In genomic region chr18:58676270-58676669, GRCh38 we compare ENCODE assay signal across 26 cellular contexts. TPM values are rescaled to one million over a fixed set of nuclear protein-coding genes. Genes with fewer than 3 reads are reported as not detected.
DNase-seq lines count a peak whose midpoint lies in the region; ATAC-seq, FAIRE-seq and TF ChIP-seq lines count a peak whose summit lies in the region.
"Had no signal": no experiment of that assay in that cellular context is flagged by ENCODE, and none has a peak within 500 bp of the region (broad histone marks: within the 10 kb centered on the region; RNA-seq: fewer than 3 reads in every experiment).

No MANE protein-coding gene starts in this region.

- no peak overlapping the region for H3K9ac ChIP-seq in GM12878 (ENCODE audit: control insufficient read depth, insufficient read depth, low read length)

- no peak for TF ChIP-seq RAD21 in GM12878 (IDR thresholded peaks at IDR 0.05; ENCODE audit: insufficient read depth, low read depth, low read length)

- peaks cover 0 to 4% of the 10 kb centered on the region in 2 experiments; a peak in 2 of 4 replicates for H3K36me3 ChIP-seq in GM12878 (ENCODE audit: control insufficient read depth in 2 of 2, insufficient read depth in 2 of 2, low read length in 1 of 2)
- H3K36me3 ChIP-seq: tibial artery had no signal

- H2AFZ ChIP-seq in GM12878 (ENCODE audit: control insufficient read depth, low read depth, low read length): no peak overlapping the region
- H2AFZ ChIP-seq: hepatocyte had no signal

- ATAC-seq in stimulated activated naive CD8-positive, alpha-beta T cell treated with anti-CD3 and anti-CD28 coated beads, Interleukin-15, Interleukin-2, amounts not matched to agents 100 U/mL and 50 U/mL, for 24 hours: no peak
- ATAC-seq in GM12878 (peak; percentile 27), HG02973 (IDR thresholded peaks at IDR 0.05; ENCODE audit: unreplicated experiment) (no peak)
- ATAC-seq in stimulated activated naive CD8-positive, alpha-beta T cell treated with anti-CD3 and anti-CD28 coated beads, Interleukin-15, amount 100 ng/mL, for 72 hours: no peak
- ATAC-seq: gastroesophageal sphincter, left colon, Panc1, psoas muscle had no signal

- POLR2A ChIA-PET in GM12878 (lab: Charles Lee): no interaction called here

- no peak for DNase-seq in T-helper 1 cell
- no peak for DNase-seq in stimulated activated naive CD8-positive, alpha-beta T cell treated with anti-CD3 and anti-CD28 coated beads, Interleukin-15, Interleukin-2, amounts not matched to agents 100 U/mL and 50 U/mL, for 24 hours
- no peak for DNase-seq in GM12878 (ENCODE audit: low read depth, low spot score)
- no peak for DNase-seq in stimulated activated naive CD8-positive, alpha-beta T cell treated with anti-CD3 and anti-CD28 coated beads, Interleukin-15, amount 100 ng/mL, for 72 hours
- DNase-seq in SHP77 treated with DMSO at 0.1 percent for 48 hours (lab: John Stamatoyannopoulos, UW): no peak
- DNase-seq: activated CD4-positive, CD25-positive, alpha-beta regulatory T cell treated with anti-CD3 and anti-CD28 coated beads, Interleukin-2, amount 50 U/mL, for 72 hours; cerebellar nuclear complex; DMS153; H7; left colon; mammary epithelial cell; NCI-H1105; NCI-H187 treated with DMSO at 0.1 percent for 48 hours; NCI-H226; nucleus accumbens; psoas muscle; SHP77; tibial artery had no signal

- 100% methylated on average over 1 of the region's 1 CpG for WGBS in GM12878 (ENCODE audit: insufficient coverage, insufficient replicate concordance, low lambda C conversion rate, missing lambda C conversion rate)

- TF ChIP-seq EP300 in GM12878 (IDR thresholded peaks at IDR 0.05; ENCODE audit: borderline replicate concordance in 1 of 2, control insufficient read depth in 1 of 2, low read depth in 2 of 2, low read length in 2 of 2): no peak

- peaks cover 31% of the 10 kb centered on the region for H3K36me3 Mint-ChIP-seq in T-helper 1 cell treated with Interleukin-12 subunit alpha and Interleukin-12 subunit beta and Interleukin-4 antibody, amounts not matched to agents 30 μg/mL and 1 μg/mL, for 36 hours (ENCODE audit: low read depth)
- peaks cover 47% of the 10 kb centered on the region for H3K36me3 Mint-ChIP-seq in stimulated activated naive CD8-positive, alpha-beta T cell treated with anti-CD3 and anti-CD28 coated beads, Interleukin-15, Interleukin-2, amounts not matched to agents 100 ng/mL and 50 ng/mL, for 24 hours (ENCODE audit: low read depth)

- H3K4me1 ChIP-seq in GM12878 (ENCODE audit: control insufficient read depth, insufficient read depth, low read length): peaks cover 3% of the 10 kb centered on the region; the same call in 1 of the 2 replicates

- in situ Hi-C loops in GM12878 (cut with MboI): no loop called here

- no peak overlapping the region for H3K27ac Mint-ChIP-seq in T-helper 1 cell treated with Interleukin-12 subunit alpha and Interleukin-12 subunit beta and Interleukin-4 antibody, amounts not matched to agents 30 μg/mL and 1 μg/mL, for 36 hours
- peak overlapping the region; percentile 53 for H3K27ac Mint-ChIP-seq in stimulated activated naive CD8-positive, alpha-beta T cell treated with anti-CD3 and anti-CD28 coated beads, Interleukin-15, Interleukin-2, amounts not matched to agents 100 ng/mL and 50 ng/mL, for 24 hours
- peak overlapping the region in 1 of 2 donors; percentile 23 for H3K27ac Mint-ChIP-seq in stimulated activated naive CD8-positive, alpha-beta T cell treated with anti-CD3 and anti-CD28 coated beads, Interleukin-15, amount 100 ng/mL, for 72 hours
- H3K27ac Mint-ChIP-seq: activated T-helper 2 cell treated with anti-CD3 and anti-CD28 coated beads, Interferon-gamma antibody, Interleukin-2, Interleukin-4, amounts not matched to agents 10 μg/mL and 5 μg/mL and 100 μg/mL, durations not matched to agents 14 hours and 24 hours and 36 hours; brain had no signal

- TF ChIP-seq POLR2A in GM12878 (IDR thresholded peaks at IDR 0.05; ENCODE audit: low read depth, low read length): no peak

- SMC1A ChIA-PET in GM12878 (lab: Charles Lee; ENCODE audit: uncharacterized antibody, unreplicated experiment): interaction anchor here (0.8 to 4.7 kb wide), 9 partner anchors 9 to 144 kb away, joined by 3 to 29 read pairs (median 3); no protein-coding TSS in a partner anchor

- no peak for TF ChIP-seq CTCF in GM12878 (IDR thresholded peaks at IDR 0.05 in 2 of 3, conservative IDR thresholded peaks at IDR 0.05 in 1 of 3; ENCODE audit: control insufficient read depth in 2 of 3, extremely low read depth in 1 of 3, insufficient read depth in 1 of 3, low read depth in 3 of 3, low read length in 3 of 3)

- FAIRE-seq in GM12878 (lab: Jason Lieb, UNC): peak; percentile 56

- no peaks in the 10 kb centered on the region for H3K9me3 Mint-ChIP-seq in T-helper 1 cell treated with Interleukin-12 subunit alpha and Interleukin-12 subunit beta and Interleukin-4 antibody, amounts not matched to agents 30 μg/mL and 1 μg/mL, for 36 hours
- H3K9me3 Mint-ChIP-seq in stimulated activated naive CD8-positive, alpha-beta T cell treated with anti-CD3 and anti-CD28 coated beads, Interleukin-15, Interleukin-2, amounts not matched to agents 100 ng/mL and 50 ng/mL, for 24 hours: no peaks in the 10 kb centered on the region
- no peaks in the 10 kb centered on the region for H3K9me3 Mint-ChIP-seq in stimulated activated naive CD8-positive, alpha-beta T cell treated with anti-CD3 and anti-CD28 coated beads, Interleukin-15, amount 100 ng/mL, for 72 hours
- H3K9me3 Mint-ChIP-seq: activated T-helper 2 cell treated with anti-CD3 and anti-CD28 coated beads, Interferon-gamma antibody, Interleukin-2, Interleukin-4, amounts not matched to agents 10 μg/mL and 5 μg/mL and 100 μg/mL, durations not matched to agents 14 hours and 24 hours and 36 hours; brain had no signal

- no peaks in the 10 kb centered on the region for H3K27me3 Mint-ChIP-seq in T-helper 1 cell treated with Interleukin-12 subunit alpha and Interleukin-12 subunit beta and Interleukin-4 antibody, amounts not matched to agents 30 μg/mL and 1 μg/mL, for 36 hours (ENCODE audit: low read depth)
- H3K27me3 Mint-ChIP-seq in stimulated activated naive CD8-positive, alpha-beta T cell treated with anti-CD3 and anti-CD28 coated beads, Interleukin-15, Interleukin-2, amounts not matched to agents 100 ng/mL and 50 ng/mL, for 24 hours: no peaks in the 10 kb centered on the region
- H3K27me3 Mint-ChIP-seq in stimulated activated naive CD8-positive, alpha-beta T cell treated with anti-CD3 and anti-CD28 coated beads, Interleukin-15, amount 100 ng/mL, for 72 hours: no peaks in the 10 kb centered on the region

- H3K4me3 ChIP-seq in GM12878: peak overlapping the region; percentile 95
- H3K4me3 ChIP-seq: gastroesophageal sphincter, hepatocyte, psoas muscle, tibial artery had no signal

- H3K27ac ChIP-seq in GM12878 (ENCODE audit: control insufficient read depth, insufficient read depth): no peak overlapping the region
- H3K27ac ChIP-seq: gastroesophageal sphincter, hepatocyte, psoas muscle, tibial artery had no signal

- RAD21 ChIA-PET in GM12878 (lab: Charles Lee; ENCODE audit: unreplicated experiment): interaction anchor here (0.6 to 8.6 kb wide), 5 partner anchors 9 to 142 kb away, joined by 3 to 74 read pairs (median 5); no protein-coding TSS in a partner anchor

- peaks cover 97% of the 10 kb centered on the region for H3K79me2 ChIP-seq in GM12878 (ENCODE audit: control insufficient read depth, insufficient read depth, low read length)

- H3K4me1 Mint-ChIP-seq in T-helper 1 cell treated with Interleukin-12 subunit alpha and Interleukin-12 subunit beta and Interleukin-4 antibody, amounts not matched to agents 30 μg/mL and 1 μg/mL, for 36 hours (ENCODE audit: low read depth): peaks cover 48% of the 10 kb centered on the region
- H3K4me1 Mint-ChIP-seq in stimulated activated naive CD8-positive, alpha-beta T cell treated with anti-CD3 and anti-CD28 coated beads, Interleukin-15, Interleukin-2, amounts not matched to agents 100 ng/mL and 50 ng/mL, for 24 hours (ENCODE audit: low read depth): peaks cover 73% of the 10 kb centered on the region
- H3K4me1 Mint-ChIP-seq in stimulated activated naive CD8-positive, alpha-beta T cell treated with anti-CD3 and anti-CD28 coated beads, Interleukin-15, amount 100 ng/mL, for 72 hours: peaks cover 77% of the 10 kb centered on the region

- no peaks in the 10 kb centered on the region for H3K9me3 ChIP-seq in GM12878 (replicated peaks; ENCODE audit: control insufficient read depth, insufficient read depth, low read length)
- H3K9me3 ChIP-seq: gastroesophageal sphincter, psoas muscle, tibial artery had no signal

- CTCF ChIA-PET in GM12878 (lab: Yijun Ruan, JAX): interaction anchor here (1.1 to 3.1 kb wide), 3 partner anchors 17 to 135 kb away, joined by 3 to 17 read pairs (median 13); no protein-coding TSS in a partner anchor

- H3K27me3 ChIP-seq in GM12878 (replicated peaks in 1 of 2; ENCODE audit: control insufficient read depth in 2 of 2, insufficient read depth in 2 of 2, low read length in 1 of 2): no peaks in the 10 kb centered on the region
- H3K27me3 ChIP-seq: gastroesophageal sphincter, hepatocyte, tibial artery had no signal

- H4K20me1 ChIP-seq in GM12878 (ENCODE audit: control insufficient read depth, insufficient read depth): no peaks in the 10 kb centered on the region; the same call in 1 of the 2 replicates

- no TSS peak for BruUV-seq in GM12878 (replicated peaks; lab: Mats Ljungman, UMichigan)

- H3K4me3 Mint-ChIP-seq in T-helper 1 cell treated with Interleukin-12 subunit alpha and Interleukin-12 subunit beta and Interleukin-4 antibody, amounts not matched to agents 30 μg/mL and 1 μg/mL, for 36 hours: peak overlapping the region; percentile 0
- peak overlapping the region; percentile 18 for H3K4me3 Mint-ChIP-seq in stimulated activated naive CD8-positive, alpha-beta T cell treated with anti-CD3 and anti-CD28 coated beads, Interleukin-15, Interleukin-2, amounts not matched to agents 100 ng/mL and 50 ng/mL, for 24 hours
- H3K4me3 Mint-ChIP-seq in stimulated activated naive CD8-positive, alpha-beta T cell treated with anti-CD3 and anti-CD28 coated beads, Interleukin-15, amount 100 ng/mL, for 72 hours: peak overlapping the region; percentile 25 to 66

- intact Hi-C loops in GM12878 (cut with micrococcal nuclease; ENCODE audit: unreplicated experiment): no loop called here

- H3K4me2 ChIP-seq in GM12878 (ENCODE audit: control insufficient read depth, insufficient read depth): peak overlapping the region; percentile 49
- H3K4me2 ChIP-seq: hepatocyte had no signal

RNA-seq across cellular contexts. Expression of gene MALT1, which starts 5.0 kb away (rescaled TPM):
- total RNA-seq in GM12878 (2013; cell fraction: nucleolus; rRNA removed): 326 and 345 TPM in 2 replicates
- total RNA-seq in GM12878 (2014; rRNA removed) (61.5 and 79.2 TPM in 2 replicates), GM12878 (2014; rRNA removed; fragmentation: Illumina TruSeq; extraction: Trizol) (65.8 and 71.2 TPM in 2 replicates), GM12878 (2021) (49.8 and 50.6 TPM in 2 replicates)
- 19.6 TPM for polyA plus RNA-seq in GM12878 (2011; ENCODE audit: low read depth)
- polyA plus RNA-seq in GM12878 (2011; rRNA removed) (126 and 179 TPM in 2 replicates), GM12878 (2014; fragmentation: Illumina TruSeq; extraction: Trizol) (54.2 and 67.3 TPM in 2 replicates), GM12878 (2014; fragmentation: Nextera tagmentation; extraction: Ambion mirVana) (10 to 100 TPM; 17.6 to 32.5 TPM), GM12878 (2014; rRNA removed) (33.9 and 40.3 TPM in 2 replicates), GM12878 (2016; fragmentation: Nextera tagmentation; extraction: Ambion mirVana) (10 to 100 TPM; 32.5 to 37.2 TPM)
- polyA plus RNA-seq in GM12878 (2011; cell fraction: cytosol; rRNA removed): 40.3 and 53.0 TPM in 2 replicates
- polyA plus RNA-seq in GM12878 (2011; cell fraction: nucleus; rRNA removed): 145 and 211 TPM in 2 replicates
- 25.7 and 45.2 TPM in 2 replicates for polyA plus RNA-seq in GM12878 (2012)
- 83.9 and 129 TPM in 2 replicates for polyA minus RNA-seq in GM12878 (2011; rRNA and poly(A)+ RNA removed)
- polyA minus RNA-seq in GM12878 (2011; cell fraction: cytosol; rRNA and poly(A)+ RNA removed): 28.5 and 42.0 TPM in 2 replicates
- 66.7 and 73.4 TPM in 2 replicates for polyA minus RNA-seq in GM12878 (2011; cell fraction: nucleus; rRNA and poly(A)+ RNA removed)

RNA-seq across cellular contexts. Expression of gene ALPK2, which starts 47.4 kb away (rescaled TPM):
- 28.8 and 29.7 TPM in 2 replicates for total RNA-seq in GM12878 (2013; cell fraction: nucleolus; rRNA removed)
- total RNA-seq in GM12878 (2014; rRNA removed) (4.5 and 5.8 TPM in 2 replicates), GM12878 (2014; rRNA removed; fragmentation: Illumina TruSeq; extraction: Trizol) (8.1 and 8.5 TPM in 2 replicates), GM12878 (2021) (4.3 and 5.1 TPM in 2 replicates)
- polyA plus RNA-seq in GM12878 (2011; ENCODE audit: low read depth): 2.5 TPM
- polyA plus RNA-seq in GM12878 (2011; rRNA removed) (27.4 and 36.5 TPM in 2 replicates), GM12878 (2014; fragmentation: Illumina TruSeq; extraction: Trizol) (4.8 and 4.9 TPM in 2 replicates), GM12878 (2014; fragmentation: Nextera tagmentation; extraction: Ambion mirVana) (1 to 10 TPM; 1.6 to 1.8 TPM), GM12878 (2014; rRNA removed) (3.4 TPM in 2 replicates), GM12878 (2016; fragmentation: Nextera tagmentation; extraction: Ambion mirVana) (1 to 10 TPM; 5.1 to 6.0 TPM)
- polyA plus RNA-seq in GM12878 (2011; cell fraction: cytosol; rRNA removed): 14.0 TPM in 2 replicates
- 68.7 and 99.5 TPM in 2 replicates for polyA plus RNA-seq in GM12878 (2011; cell fraction: nucleus; rRNA removed)
- polyA plus RNA-seq in GM12878 (2012): 2.4 and 3.8 TPM in 2 replicates
- 53.4 and 56.6 TPM in 2 replicates for polyA minus RNA-seq in GM12878 (2011; rRNA and poly(A)+ RNA removed)
- polyA minus RNA-seq in GM12878 (2011; cell fraction: cytosol; rRNA and poly(A)+ RNA removed): 10.0 and 12.4 TPM in 2 replicates
- polyA minus RNA-seq in GM12878 (2011; cell fraction: nucleus; rRNA and poly(A)+ RNA removed): 96.9 and 97.0 TPM in 2 replicates
- polyA plus RNA-seq: mammary epithelial cell had no signal
